Comparison of ENCODE assay signal across 27 cellular contexts in genomic region chr17:51666971-51667721, GRCh38.
A peak's percentile ranks its signal among the peaks of the same experiment; 100 is the strongest.
DNase-seq lines count a peak whose midpoint lies in the region; ATAC-seq, FAIRE-seq and TF ChIP-seq lines count a peak whose summit lies in the region.
"Had no signal": no experiment of that assay in that cellular context is flagged by ENCODE, and none has a peak within 500 bp of the region (broad histone marks: within the 10 kb centered on the region; RNA-seq: fewer than 3 reads in every experiment).

No MANE protein-coding gene starts in this region.

- intact Hi-C loops in PC-3 (cut with micrococcal nuclease): no loop called here
- intact Hi-C loops in CD8-positive, alpha-beta T cell (cut with DNase I, micrococcal nuclease): no loop called here

- H3K9me2 ChIP-seq in PC-3 (replicated peaks; ENCODE audit: low read length): no peaks in the 10 kb centered on the region
- H3K9me2 ChIP-seq: SK-N-SH had no signal

- peaks cover 14% of the 10 kb centered on the region for H3K4me1 ChIP-seq in HEK293 (ENCODE audit: control insufficient read depth, insufficient read depth, low read length)
- H3K4me1 ChIP-seq in PC-3 (ENCODE audit: insufficient read depth, low read length): no peaks in the 10 kb centered on the region
- H3K4me1 ChIP-seq in CD8-positive, alpha-beta T cell (ENCODE audit: insufficient read depth, low read length): no peaks in the 10 kb centered on the region
- H3K4me1 ChIP-seq: Peyer's patch had no signal

- H3K27ac ChIP-seq in HEK293 (ENCODE audit: extremely low read depth, low read depth, low read length) (no peak overlapping the region), PC-3 (ENCODE audit: low read length) (no peak overlapping the region)
- H3K27ac ChIP-seq in CD8-positive, alpha-beta T cell (ENCODE audit: low read depth, low read length): no peak overlapping the region
- H3K27ac ChIP-seq: C4-2B, Peyer's patch had no signal

- no peak overlapping the region for H2AFZ ChIP-seq in PC-3 (ENCODE audit: low read length)

- no peak for ATAC-seq in PC-3
- ATAC-seq in CD8-positive, alpha-beta T cell: no peak
- ATAC-seq: HCT116 had no signal

- no peaks in the 10 kb centered on the region for H3K36me3 ChIP-seq in HEK293 (ENCODE audit: control insufficient read depth in 2 of 2, insufficient read depth in 1 of 2, low read length in 2 of 2)
- H3K36me3 ChIP-seq in PC-3 (ENCODE audit: low read depth, low read length): no peaks in the 10 kb centered on the region
- no peaks in the 10 kb centered on the region for H3K36me3 ChIP-seq in bronchial epithelial cell (ENCODE audit: control insufficient read depth, insufficient read depth, low read length)
- no peaks in the 10 kb centered on the region for H3K36me3 ChIP-seq in CD8-positive, alpha-beta T cell (ENCODE audit: insufficient read depth, low read length)
- H3K36me3 ChIP-seq: Peyer's patch had no signal

- peaks cover 3% of the 10 kb centered on the region; the same call in 1 of the 2 replicates for H3K9me3 ChIP-seq in HEK293 (ENCODE audit: control insufficient read depth, insufficient read depth, low read depth, low read length)
- H3K9me3 ChIP-seq in PC-3 (ENCODE audit: low read length): no peaks in the 10 kb centered on the region
- H3K9me3 ChIP-seq in CD8-positive, alpha-beta T cell (ENCODE audit: low read length): no peaks in the 10 kb centered on the region
- H3K9me3 ChIP-seq: Peyer's patch, SK-N-SH had no signal

- CTCF ChIA-PET in HEK293 (lab: Yijun Ruan, JAX) (interaction anchor here (0.6 to 1.1 kb wide), 3 partner anchors 14 to 205 kb away, joined by 3 to 4 read pairs (median 3); no protein-coding TSS in a partner anchor), PC-3 (lab: Charles Lee) (no interaction called here)
- CTCF ChIA-PET in CD8-positive, alpha-beta T cell (lab: Charles Lee): no interaction called here

- H3K4me3 ChIP-seq in HEK293 (ENCODE audit: low read depth, low read length) (no peak overlapping the region), PC-3 (ENCODE audit: low read length) (no peak overlapping the region), bronchial epithelial cell (ENCODE audit: low read depth, low read length) (no peak overlapping the region)
- no peak overlapping the region for H3K4me3 ChIP-seq in CD8-positive, alpha-beta T cell (ENCODE audit: low read depth, low read length)
- H3K4me3 ChIP-seq: Peyer's patch had no signal

- no TSS peak for BruUV-seq in PC-3 (replicated peaks; lab: Mats Ljungman, UMichigan)

- no peaks in the 10 kb centered on the region for H3K9me3 Mint-ChIP-seq in CD8-positive, alpha-beta T cell
- H3K9me3 Mint-ChIP-seq: IgD-negative memory B cell had no signal

- H3K4me3 Mint-ChIP-seq in CD8-positive, alpha-beta T cell: no peak overlapping the region
- H3K4me3 Mint-ChIP-seq: B cell; CD8-positive, alpha-beta memory T cell; IgD-negative memory B cell had no signal

- H3F3A ChIP-seq in PC-3 (ENCODE audit: low read length, unreplicated experiment): no peaks in the 10 kb centered on the region

- no peaks in the 10 kb centered on the region for H3K36me3 Mint-ChIP-seq in CD8-positive, alpha-beta T cell
- H3K36me3 Mint-ChIP-seq: CD8-positive, alpha-beta memory T cell; IgD-negative memory B cell had no signal

- POLR2A ChIA-PET in HEK293 (lab: Yijun Ruan, JAX): no interaction called here
- POLR2A ChIA-PET in PC-3 (lab: Charles Lee; ENCODE audit: unreplicated experiment): no interaction called here
- POLR2A ChIA-PET in CD8-positive, alpha-beta T cell (lab: Charles Lee): no interaction called here

- no peak overlapping the region for H3K4me2 ChIP-seq in PC-3 (ENCODE audit: low read length)
- H3K4me2 ChIP-seq: SK-N-SH had no signal

- no peaks in the 10 kb centered on the region for H4K20me1 ChIP-seq in PC-3 (ENCODE audit: low read length)

- H3K79me2 ChIP-seq in PC-3 (ENCODE audit: low read length): no peaks in the 10 kb centered on the region

- FAIRE-seq in bronchial epithelial cell (lab: Jason Lieb, UNC) (no peak), D721Med (lab: Jason Lieb, UNC) (no peak)
- FAIRE-seq: GM12892, GM19239 had no signal

- DNase-seq in PC-3 (peak; percentile 29), bronchial epithelial cell (ENCODE audit: low read depth) (peak; percentile 41), islet precursor cell (peak; percentile 22), hippocampal formation (lab: John Stamatoyannopoulos, UW) (no peak), D721Med (ENCODE audit: insufficient read length, low spot score) (no peak)
- DNase-seq in CD8-positive, alpha-beta T cell: no peak
- no peak for DNase-seq in effector CD4-positive, alpha-beta T cell
- DNase-seq: Calu3; CD8-positive, alpha-beta memory T cell; DMS153; DND-41; NCI-H1092; NCI-H1417 treated with DMSO at 0.1 percent for 48 hours; NCI-H1694 treated with DMSO at 0.1 percent for 48 hours; NCI-H2081; NCI-H2227 treated with DMSO at 0.1 percent for 48 hours; NCI-H69; Peyer's patch; SK-N-SH; SW 1271 had no signal

- no peak overlapping the region for H3K9ac ChIP-seq in PC-3 (ENCODE audit: low read length)
- H3K9ac ChIP-seq: SK-N-SH had no signal

- H3K4me1 Mint-ChIP-seq in CD8-positive, alpha-beta T cell (ENCODE audit: low read depth): no peaks in the 10 kb centered on the region
- H3K4me1 Mint-ChIP-seq: B cell; CD8-positive, alpha-beta memory T cell; IgD-negative memory B cell had no signal

- H3K27me3 Mint-ChIP-seq in CD8-positive, alpha-beta T cell (ENCODE audit: low read depth): peaks cover 12% of the 10 kb centered on the region
- H3K27me3 Mint-ChIP-seq: B cell had no signal

- H3K27ac Mint-ChIP-seq in CD8-positive, alpha-beta T cell: no peak overlapping the region
- H3K27ac Mint-ChIP-seq: B cell; CD8-positive, alpha-beta memory T cell; IgD-negative memory B cell had no signal

- TF ChIP-seq CTCF in HEK293 (tag by site-specific recombination; IDR thresholded peaks at IDR 0.05): no peak
- no peak for TF ChIP-seq CTCF in PC-3 (conservative IDR thresholded peaks at IDR 0.05; ENCODE audit: low read depth, low read length)
- no peak for TF ChIP-seq CTCF in bronchial epithelial cell (IDR thresholded peaks at IDR 0.05; ENCODE audit: insufficient read depth, low read length, severe bottlenecking)
- TF ChIP-seq CTCF in CD8-positive, alpha-beta T cell (IDR thresholded peaks at IDR 0.05): no peak
- TF ChIP-seq CTCF in D721Med (IDR thresholded peaks at IDR 0.05; ENCODE audit: insufficient read depth, missing control alignments): no peak

- H3K27me3 ChIP-seq in PC-3 (ENCODE audit: low read length) (peaks cover 30% of the 10 kb centered on the region; the same call in 1 of the 2 replicates), bronchial epithelial cell (ENCODE audit: control insufficient read depth, insufficient read depth, low read length) (no peaks in the 10 kb centered on the region)
- no peaks in the 10 kb centered on the region for H3K27me3 ChIP-seq in CD8-positive, alpha-beta T cell (ENCODE audit: insufficient read depth, low read length)
- H3K27me3 ChIP-seq: Peyer's patch had no signal

TF ChIP-seq in HEK293, 187 proteins besides CTCF, POLR2A, EP300 and RAD21 (continues in another document):
- TF ChIP-seq KLF8 (tag by site-specific recombination; IDR thresholded peaks at IDR 0.05) (no peak), ZNF768 (tag by site-specific recombination; IDR thresholded peaks at IDR 0.05) (no peak)
- TF ChIP-seq, protein P1, sequence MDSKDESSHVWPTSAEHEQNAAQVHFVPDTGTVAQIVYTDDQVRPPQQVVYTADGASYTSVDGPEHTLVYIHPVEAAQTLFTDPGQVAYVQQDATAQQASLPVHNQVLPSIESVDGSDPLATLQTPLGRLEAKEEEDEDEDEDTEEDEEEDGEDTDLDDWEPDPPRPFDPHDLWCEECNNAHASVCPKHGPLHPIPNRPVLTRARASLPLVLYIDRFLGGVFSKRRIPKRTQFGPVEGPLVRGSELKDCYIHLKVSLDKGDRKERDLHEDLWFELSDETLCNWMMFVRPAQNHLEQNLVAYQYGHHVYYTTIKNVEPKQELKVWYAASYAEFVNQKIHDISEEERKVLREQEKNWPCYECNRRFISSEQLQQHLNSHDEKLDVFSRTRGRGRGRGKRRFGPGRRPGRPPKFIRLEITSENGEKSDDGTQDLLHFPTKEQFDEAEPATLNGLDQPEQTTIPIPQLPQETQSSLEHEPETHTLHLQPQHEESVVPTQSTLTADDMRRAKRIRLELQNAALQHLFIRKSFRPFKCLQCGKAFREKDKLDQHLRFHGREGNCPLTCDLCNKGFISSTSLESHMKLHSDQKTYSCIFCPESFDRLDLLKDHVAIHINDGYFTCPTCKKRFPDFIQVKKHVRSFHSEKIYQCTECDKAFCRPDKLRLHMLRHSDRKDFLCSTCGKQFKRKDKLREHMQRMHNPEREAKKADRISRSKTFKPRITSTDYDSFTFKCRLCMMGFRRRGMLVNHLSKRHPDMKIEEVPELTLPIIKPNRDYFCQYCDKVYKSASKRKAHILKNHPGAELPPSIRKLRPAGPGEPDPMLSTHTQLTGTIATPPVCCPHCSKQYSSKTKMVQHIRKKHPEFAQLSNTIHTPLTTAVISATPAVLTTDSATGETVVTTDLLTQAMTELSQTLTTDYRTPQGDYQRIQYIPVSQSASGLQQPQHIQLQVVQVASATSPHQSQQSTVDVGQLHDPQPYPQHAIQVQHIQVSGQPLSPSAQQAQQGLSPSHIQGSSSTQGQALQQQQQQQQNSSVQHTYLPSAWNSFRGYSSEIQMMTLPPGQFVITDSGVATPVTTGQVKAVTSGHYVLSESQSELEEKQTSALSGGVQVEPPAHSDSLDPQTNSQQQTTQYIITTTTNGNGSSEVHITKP (tag by site-specific recombination; IDR thresholded peaks at IDR 0.05): peak; percentile 51

Comparison
In these comparisons a context has a peak if more than half of its experiments do, and no peak if none do; other contexts are left out.
1. DNase-seq: peak in PC-3 (single experiment), bronchial epithelial cell (single experiment) and islet precursor cell (single experiment); none in CD8-positive, alpha-beta T cell (0 of 7), hippocampal formation (0 of 2), effector CD4-positive, alpha-beta T cell (single experiment) and D721Med (single experiment).